8 cellular contexts compared by ENCODE assay signal in genomic region chr14:100586520-100587247, GRCh38. TPM values are rescaled to one million over a fixed set of nuclear protein-coding genes. Genes with fewer than 3 reads are reported as not detected.
A peak's percentile ranks its signal among the peaks of the same experiment; 100 is the strongest.
DNase-seq lines count a peak whose midpoint lies in the region; TF ChIP-seq lines count a peak whose summit lies in the region.

No MANE protein-coding gene starts in this region.

- H3K4me3 ChIP-seq in HFF-Myc (replicated peaks; ENCODE audit: low read depth, low read length) (peak overlapping the region; percentile 54), WI38 (ENCODE audit: low read depth, low read length) (peak overlapping the region; percentile 17; the same call in 1 of the 2 replicates), epithelial cell of proximal tubule (ENCODE audit: low read depth, low read length) (peak overlapping the region; percentile 50), neural cell (ENCODE audit: low read length) (peak overlapping the region; percentile 86), vagina (peak overlapping the region; percentile 36 to 47)

- H3K9me3 ChIP-seq in neural cell (ENCODE audit: low read length), result no peaks in the 10 kb centered on the region
- no peaks in the 10 kb centered on the region for H3K9me3 ChIP-seq in vagina

- DNase-seq in Ammon's horn (ENCODE audit: low spot score) (peak; percentile 56), HFF-Myc (ENCODE audit: extremely low read depth, low read depth) (peak; percentile 16), epithelial cell of proximal tubule (ENCODE audit: low read depth) (no peak), vagina (ENCODE audit: extremely low spot score in 2 of 2) (no peak), NCI-H187 (lab: John Stamatoyannopoulos, UW) (no peak), DMS153 treated with DMSO at 0.1 percent for 48 hours (lab: John Stamatoyannopoulos, UW; ENCODE audit: unreplicated experiment) (no peak)

- no peak for TF ChIP-seq CTCF in HFF-Myc (IDR thresholded peaks at IDR 0.05; ENCODE audit: low read depth, low read length, missing control alignments)
- no peak for TF ChIP-seq CTCF in WI38 (IDR thresholded peaks at IDR 0.05; ENCODE audit: low read depth, low read length)
- TF ChIP-seq CTCF in epithelial cell of proximal tubule (conservative IDR thresholded peaks at IDR 0.05; ENCODE audit: low read depth, low read length), result no peak
- no peak for TF ChIP-seq CTCF in neural cell (IDR thresholded peaks at IDR 0.05; ENCODE audit: poor library complexity, severe bottlenecking)
- TF ChIP-seq CTCF in vagina (IDR thresholded peaks at IDR 0.05), result no peak

- no peaks in the 10 kb centered on the region for H3K9me2 ChIP-seq in neural cell (ENCODE audit: insufficient read depth, low read length)

- no peak for TF ChIP-seq POLR2A in vagina (IDR thresholded peaks at IDR 0.05)

- no peak for TF ChIP-seq RAD21 in neural cell (conservative IDR thresholded peaks at IDR 0.05)

- TF ChIP-seq EP300 in neural cell (conservative IDR thresholded peaks at IDR 0.05; ENCODE audit: poor library complexity, severe bottlenecking), result no peak

- no peaks in the 10 kb centered on the region for H3K79me2 ChIP-seq in neural cell (replicated peaks; ENCODE audit: insufficient read depth, low read length)

- peak overlapping the region; percentile 68 for H3K4me2 ChIP-seq in neural cell (ENCODE audit: low read length)

- H2AFZ ChIP-seq in neural cell (ENCODE audit: low read depth, low read length), result peak overlapping the region; percentile 4

- peak overlapping the region; percentile 68 for H3K9ac ChIP-seq in neural cell (ENCODE audit: low read length)

- intact Hi-C loops in vagina (cut with DNase I), result no loop called here

- no peaks in the 10 kb centered on the region for H3K27me3 ChIP-seq in neural cell (ENCODE audit: insufficient read depth, low read depth, low read length)
- no peaks in the 10 kb centered on the region for H3K27me3 ChIP-seq in vagina

- H3K27ac ChIP-seq in neural cell (ENCODE audit: low read length), result no peak overlapping the region
- H3K27ac ChIP-seq in vagina, result no peak overlapping the region

- H3F3A ChIP-seq in neural cell (ENCODE audit: insufficient read depth, low read length, poor library complexity, severe bottlenecking), result no peaks in the 10 kb centered on the region

- no peaks in the 10 kb centered on the region for H4K20me1 ChIP-seq in neural cell (ENCODE audit: insufficient read depth)

- H3K4me1 ChIP-seq in vagina, result peaks cover 13% of the 10 kb centered on the region

- H3K36me3 ChIP-seq in neural cell (ENCODE audit: insufficient read depth, low read length), result no peaks in the 10 kb centered on the region
- H3K36me3 ChIP-seq in vagina, result no peaks in the 10 kb centered on the region

TF ChIP-seq in neural cell, 6 proteins besides CTCF, POLR2A, EP300 and RAD21:
- peak; percentile 43 for TF ChIP-seq SMC3 (conservative IDR thresholded peaks at IDR 0.05; ENCODE audit: poor library complexity)
- no peak for TF ChIP-seq POLR2AphosphoS5 (IDR thresholded peaks at IDR 0.05)

RNA-seq across cellular contexts. Expression of gene BEGAIN, which starts 0.5 kb away (rescaled TPM):
- total RNA-seq in epithelial cell of proximal tubule (0.51 and 1.4 TPM in 2 replicates), vagina (3.4 TPM)
- 10.9 and 28.2 TPM in 2 replicates for polyA plus RNA-seq in neural cell
- 17.5 and 27.8 TPM in 2 replicates for polyA minus RNA-seq in neural cell

Comparison
In these comparisons a context has a peak if more than half of its experiments do, and no peak if none do; other contexts are left out.
1. DNase-seq: peak in Ammon's horn (single experiment) and HFF-Myc (single experiment); none in epithelial cell of proximal tubule (single experiment), vagina (0 of 2), NCI-H187 (0 of 2) and DMS153 treated with DMSO at 0.1 percent for 48 hours (single experiment).
2. H3K4me3 ChIP-seq: peak in every context shown above with its lines; median percentile 86 in neural cell; 54 in HFF-Myc; 50 in epithelial cell of proximal tubule; 42 in vagina; 17 in WI38.